Comparison of ENCODE assay signal across 1 cellular context in the genomic region with DNA sequence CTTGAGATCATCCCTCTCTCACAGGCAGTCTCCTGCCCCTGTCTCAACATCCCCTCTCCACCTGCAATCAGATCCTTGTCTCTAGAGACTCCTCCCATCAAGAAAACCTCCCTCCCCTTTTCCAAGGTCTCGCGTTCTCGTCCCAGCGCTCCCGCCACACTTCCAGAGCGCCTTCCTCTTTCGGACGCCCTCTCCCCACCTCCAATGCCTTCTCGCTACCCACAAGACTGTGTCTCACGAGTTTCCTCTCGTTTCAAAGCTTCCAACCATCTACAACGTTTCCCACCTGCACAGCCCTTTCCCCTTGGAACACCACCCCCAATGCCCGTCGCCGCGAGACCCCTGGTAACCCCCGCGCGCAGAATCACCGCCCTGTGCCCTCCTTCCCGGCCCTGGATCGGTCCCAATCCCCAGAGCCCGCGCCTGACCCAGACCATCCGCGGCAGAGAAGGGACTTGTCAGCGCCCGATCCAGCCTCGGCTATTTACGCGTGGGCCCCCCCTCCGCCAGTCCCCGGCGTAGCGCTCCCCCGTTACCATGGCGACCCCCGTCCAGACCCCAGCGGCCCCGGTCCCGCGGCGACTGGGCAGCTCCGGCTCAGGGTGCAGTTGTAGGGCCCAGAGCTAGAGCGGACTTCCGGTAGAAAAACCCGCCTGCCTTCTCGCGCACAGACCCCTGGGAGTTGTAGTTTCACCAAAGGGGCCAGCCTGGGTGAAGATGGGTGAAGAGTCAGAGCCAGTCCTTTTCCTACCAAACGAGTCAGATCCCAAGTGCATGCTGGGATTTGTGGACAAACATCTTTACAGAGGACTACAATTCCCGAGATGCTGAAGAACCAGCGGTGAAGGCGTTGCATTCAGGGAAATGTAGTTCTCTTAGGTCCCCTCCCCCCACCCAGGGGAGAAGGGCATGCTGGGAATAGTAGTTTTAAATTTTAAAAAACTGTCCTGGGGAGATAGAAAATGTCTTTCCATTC.
TF ChIP-seq lines count a peak whose summit lies in the region.

A gene (minus strand): TSS at position 619 of the 976 bp plus-strand sequence. CDS start 80 bp downstream, at position 539.

TF ChIP-seq in K562, 482 proteins besides CTCF, POLR2A, EP300 and RAD21 (continued from another document and continues in another):
- TF ChIP-seq, protein P1, sequence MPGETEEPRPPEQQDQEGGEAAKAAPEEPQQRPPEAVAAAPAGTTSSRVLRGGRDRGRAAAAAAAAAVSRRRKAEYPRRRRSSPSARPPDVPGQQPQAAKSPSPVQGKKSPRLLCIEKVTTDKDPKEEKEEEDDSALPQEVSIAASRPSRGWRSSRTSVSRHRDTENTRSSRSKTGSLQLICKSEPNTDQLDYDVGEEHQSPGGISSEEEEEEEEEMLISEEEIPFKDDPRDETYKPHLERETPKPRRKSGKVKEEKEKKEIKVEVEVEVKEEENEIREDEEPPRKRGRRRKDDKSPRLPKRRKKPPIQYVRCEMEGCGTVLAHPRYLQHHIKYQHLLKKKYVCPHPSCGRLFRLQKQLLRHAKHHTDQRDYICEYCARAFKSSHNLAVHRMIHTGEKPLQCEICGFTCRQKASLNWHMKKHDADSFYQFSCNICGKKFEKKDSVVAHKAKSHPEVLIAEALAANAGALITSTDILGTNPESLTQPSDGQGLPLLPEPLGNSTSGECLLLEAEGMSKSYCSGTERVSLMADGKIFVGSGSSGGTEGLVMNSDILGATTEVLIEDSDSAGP (CRISPR knock-in tag; IDR thresholded peaks at IDR 0.05) = no peak
- TF ChIP-seq, protein P2, sequence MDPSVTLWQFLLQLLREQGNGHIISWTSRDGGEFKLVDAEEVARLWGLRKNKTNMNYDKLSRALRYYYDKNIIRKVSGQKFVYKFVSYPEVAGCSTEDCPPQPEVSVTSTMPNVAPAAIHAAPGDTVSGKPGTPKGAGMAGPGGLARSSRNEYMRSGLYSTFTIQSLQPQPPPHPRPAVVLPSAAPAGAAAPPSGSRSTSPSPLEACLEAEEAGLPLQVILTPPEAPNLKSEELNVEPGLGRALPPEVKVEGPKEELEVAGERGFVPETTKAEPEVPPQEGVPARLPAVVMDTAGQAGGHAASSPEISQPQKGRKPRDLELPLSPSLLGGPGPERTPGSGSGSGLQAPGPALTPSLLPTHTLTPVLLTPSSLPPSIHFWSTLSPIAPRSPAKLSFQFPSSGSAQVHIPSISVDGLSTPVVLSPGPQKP (CRISPR knock-in tag; IDR thresholded peaks at IDR 0.05) = no peak
- TF ChIP-seq SPI1 (IDR thresholded peaks at IDR 0.05; ENCODE audit: borderline replicate concordance, low read depth, low read length) = peak; percentile 90
- no peak for TF ChIP-seq ZNF764 (CRISPR knock-in tag; IDR thresholded peaks at IDR 0.05; ENCODE audit: low read depth)
- TF ChIP-seq EWSR1 (IDR thresholded peaks at IDR 0.05; ENCODE audit: borderline replicate concordance, low read depth, partially characterized antibody) = no peak
- TF ChIP-seq SIRT6 (IDR thresholded peaks at IDR 0.05; ENCODE audit: low read depth, low read length) = no peak
- no peak for TF ChIP-seq ZC3H4 (CRISPR knock-in tag; IDR thresholded peaks at IDR 0.05; ENCODE audit: borderline replicate concordance)
- TF ChIP-seq SIN3B (IDR thresholded peaks at IDR 0.05; ENCODE audit: low read depth) = peak; percentile 55; the same call in 1 of the 2 replicates
- TF ChIP-seq CCNT2 (IDR thresholded peaks at IDR 0.05; ENCODE audit: borderline replicate concordance, extremely low read depth, insufficient read length, low read depth, low read length) = peak; percentile 37
- no peak for TF ChIP-seq ZNF445 (CRISPR knock-in tag; IDR thresholded peaks at IDR 0.05; ENCODE audit: low read depth)
- no peak for TF ChIP-seq ZNF79 (CRISPR knock-in tag; IDR thresholded peaks at IDR 0.05; ENCODE audit: low read depth)
- TF ChIP-seq SAP30 (IDR thresholded peaks at IDR 0.05; ENCODE audit: borderline replicate concordance, insufficient read depth, low read depth, low read length, poor library complexity, severe bottlenecking) = peak; percentile 36
- TF ChIP-seq, protein P3, sequence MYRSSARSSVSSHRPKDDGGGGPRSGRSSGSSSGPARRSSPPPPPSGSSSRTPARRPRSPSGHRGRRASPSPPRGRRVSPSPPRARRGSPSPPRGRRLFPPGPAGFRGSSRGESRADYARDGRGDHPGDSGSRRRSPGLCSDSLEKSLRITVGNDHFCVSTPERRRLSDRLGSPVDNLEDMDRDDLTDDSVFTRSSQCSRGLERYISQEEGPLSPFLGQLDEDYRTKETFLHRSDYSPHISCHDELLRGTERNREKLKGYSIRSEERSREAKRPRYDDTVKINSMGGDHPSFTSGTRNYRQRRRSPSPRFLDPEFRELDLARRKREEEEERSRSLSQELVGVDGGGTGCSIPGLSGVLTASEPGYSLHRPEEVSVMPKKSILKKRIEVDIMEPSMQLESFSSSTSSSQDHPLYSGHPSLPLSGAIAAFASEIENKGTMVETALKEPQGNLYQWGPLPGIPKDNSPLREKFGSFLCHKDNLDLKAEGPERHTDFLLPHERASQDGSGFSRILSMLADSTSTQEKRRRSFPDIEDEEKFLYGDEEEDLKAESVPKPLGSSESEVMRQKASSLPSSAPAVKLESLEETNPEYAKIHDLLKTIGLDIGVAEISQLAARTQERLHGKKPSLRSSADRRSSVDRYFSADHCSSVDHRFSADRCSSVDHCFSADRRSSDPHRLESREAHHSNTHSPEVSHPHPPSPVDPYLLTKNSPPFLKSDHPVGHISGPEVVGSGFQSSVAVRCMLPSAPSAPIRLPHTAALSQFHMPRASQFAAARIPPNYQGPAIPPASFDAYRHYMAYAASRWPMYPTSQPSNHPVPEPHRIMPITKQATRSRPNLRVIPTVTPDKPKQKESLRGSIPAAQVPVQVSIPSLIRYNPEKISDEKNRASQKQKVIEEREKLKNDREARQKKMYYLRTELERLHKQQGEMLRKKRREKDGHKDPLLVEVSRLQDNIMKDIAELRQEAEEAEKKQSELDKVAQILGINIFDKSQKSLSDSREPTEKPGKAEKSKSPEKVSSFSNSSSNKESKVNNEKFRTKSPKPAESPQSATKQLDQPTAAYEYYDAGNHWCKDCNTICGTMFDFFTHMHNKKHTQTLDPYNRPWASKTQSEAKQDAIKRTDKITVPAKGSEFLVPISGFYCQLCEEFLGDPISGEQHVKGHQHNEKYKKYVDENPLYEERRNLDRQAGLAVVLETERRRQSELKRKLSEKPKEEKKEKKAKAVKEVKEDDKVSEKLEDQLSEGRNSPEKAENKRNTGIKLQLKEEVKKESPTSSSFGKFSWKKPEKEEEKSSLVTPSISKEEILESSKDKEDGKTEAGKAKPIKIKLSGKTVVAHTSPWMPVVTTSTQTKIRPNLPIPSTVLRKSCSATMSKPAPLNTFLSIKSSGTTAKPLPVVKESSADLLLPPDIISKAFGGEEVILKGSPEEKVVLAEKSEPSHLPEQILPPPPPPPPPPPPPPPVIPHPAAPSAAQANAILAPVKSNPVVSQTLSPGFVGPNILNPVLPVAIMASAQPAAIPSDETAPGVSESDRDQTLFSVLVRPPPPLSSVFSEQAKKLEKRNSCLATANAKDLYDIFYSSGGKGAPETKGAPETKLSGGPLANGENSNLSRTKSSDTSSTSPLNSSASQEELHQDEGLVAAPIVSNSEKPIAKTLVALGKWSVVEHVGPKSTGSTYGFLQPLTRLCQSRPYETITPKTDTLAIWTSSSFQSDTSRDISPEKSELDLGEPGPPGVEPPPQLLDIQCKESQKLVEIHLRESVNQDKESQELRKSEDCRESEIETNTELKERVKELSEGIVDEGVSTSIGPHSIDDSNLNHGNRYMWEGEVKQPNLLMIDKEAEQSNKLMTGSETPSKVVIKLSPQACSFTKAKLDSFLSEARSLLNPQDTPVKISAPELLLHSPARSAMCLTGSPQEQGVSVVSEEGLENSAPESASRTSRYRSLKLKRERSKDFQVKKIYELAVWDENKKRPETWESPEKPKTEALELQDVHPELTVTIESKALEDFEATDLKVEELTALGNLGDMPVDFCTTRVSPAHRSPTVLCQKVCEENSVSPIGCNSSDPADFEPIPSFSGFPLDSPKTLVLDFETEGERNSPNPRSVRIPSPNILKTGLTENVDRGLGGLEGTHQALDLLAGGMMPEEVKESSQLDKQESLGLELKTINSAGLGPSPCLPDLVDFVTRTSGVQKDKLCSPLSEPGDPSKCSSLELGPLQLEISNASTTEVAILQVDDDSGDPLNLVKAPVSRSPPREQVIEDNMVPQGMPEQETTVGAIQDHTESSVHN (IDR thresholded peaks at IDR 0.05; ENCODE audit: borderline replicate concordance in 1 of 2, low read depth in 1 of 2) = no peak
- TF ChIP-seq SP1 (CRISPR knock-in tag; IDR thresholded peaks at IDR 0.05) = peak; percentile 86
- peak; percentile 87; the same call in 1 of the 2 replicates for TF ChIP-seq DMBX1 (CRISPR knock-in tag; IDR thresholded peaks at IDR 0.05; ENCODE audit: borderline replicate concordance)
- peak; percentile 75; the same call in 1 of the 2 replicates for TF ChIP-seq PHF8 (IDR thresholded peaks at IDR 0.05; ENCODE audit: borderline replicate concordance, low read length)
- no peak for TF ChIP-seq KAT2B (IDR thresholded peaks at IDR 0.05; ENCODE audit: low read depth, low read length)
- peak; percentile 80 for TF ChIP-seq RNF2 (IDR thresholded peaks at IDR 0.05)
- no peak for TF ChIP-seq ZNF224 (CRISPR knock-in tag; IDR thresholded peaks at IDR 0.05)
- TF ChIP-seq, protein P4, sequence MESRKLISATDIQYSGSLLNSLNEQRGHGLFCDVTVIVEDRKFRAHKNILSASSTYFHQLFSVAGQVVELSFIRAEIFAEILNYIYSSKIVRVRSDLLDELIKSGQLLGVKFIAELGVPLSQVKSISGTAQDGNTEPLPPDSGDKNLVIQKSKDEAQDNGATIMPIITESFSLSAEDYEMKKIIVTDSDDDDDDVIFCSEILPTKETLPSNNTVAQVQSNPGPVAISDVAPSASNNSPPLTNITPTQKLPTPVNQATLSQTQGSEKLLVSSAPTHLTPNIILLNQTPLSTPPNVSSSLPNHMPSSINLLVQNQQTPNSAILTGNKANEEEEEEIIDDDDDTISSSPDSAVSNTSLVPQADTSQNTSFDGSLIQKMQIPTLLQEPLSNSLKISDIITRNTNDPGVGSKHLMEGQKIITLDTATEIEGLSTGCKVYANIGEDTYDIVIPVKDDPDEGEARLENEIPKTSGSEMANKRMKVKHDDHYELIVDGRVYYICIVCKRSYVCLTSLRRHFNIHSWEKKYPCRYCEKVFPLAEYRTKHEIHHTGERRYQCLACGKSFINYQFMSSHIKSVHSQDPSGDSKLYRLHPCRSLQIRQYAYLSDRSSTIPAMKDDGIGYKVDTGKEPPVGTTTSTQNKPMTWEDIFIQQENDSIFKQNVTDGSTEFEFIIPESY (CRISPR knock-in tag; IDR thresholded peaks at IDR 0.05) = peak; percentile 50; the same call in 1 of the 2 replicates
- peak; percentile 81 for TF ChIP-seq ATF7 (IDR thresholded peaks at IDR 0.05)
- no peak for TF ChIP-seq ARHGAP35 (IDR thresholded peaks at IDR 0.05; ENCODE audit: partially characterized antibody)
- TF ChIP-seq, protein P5, sequence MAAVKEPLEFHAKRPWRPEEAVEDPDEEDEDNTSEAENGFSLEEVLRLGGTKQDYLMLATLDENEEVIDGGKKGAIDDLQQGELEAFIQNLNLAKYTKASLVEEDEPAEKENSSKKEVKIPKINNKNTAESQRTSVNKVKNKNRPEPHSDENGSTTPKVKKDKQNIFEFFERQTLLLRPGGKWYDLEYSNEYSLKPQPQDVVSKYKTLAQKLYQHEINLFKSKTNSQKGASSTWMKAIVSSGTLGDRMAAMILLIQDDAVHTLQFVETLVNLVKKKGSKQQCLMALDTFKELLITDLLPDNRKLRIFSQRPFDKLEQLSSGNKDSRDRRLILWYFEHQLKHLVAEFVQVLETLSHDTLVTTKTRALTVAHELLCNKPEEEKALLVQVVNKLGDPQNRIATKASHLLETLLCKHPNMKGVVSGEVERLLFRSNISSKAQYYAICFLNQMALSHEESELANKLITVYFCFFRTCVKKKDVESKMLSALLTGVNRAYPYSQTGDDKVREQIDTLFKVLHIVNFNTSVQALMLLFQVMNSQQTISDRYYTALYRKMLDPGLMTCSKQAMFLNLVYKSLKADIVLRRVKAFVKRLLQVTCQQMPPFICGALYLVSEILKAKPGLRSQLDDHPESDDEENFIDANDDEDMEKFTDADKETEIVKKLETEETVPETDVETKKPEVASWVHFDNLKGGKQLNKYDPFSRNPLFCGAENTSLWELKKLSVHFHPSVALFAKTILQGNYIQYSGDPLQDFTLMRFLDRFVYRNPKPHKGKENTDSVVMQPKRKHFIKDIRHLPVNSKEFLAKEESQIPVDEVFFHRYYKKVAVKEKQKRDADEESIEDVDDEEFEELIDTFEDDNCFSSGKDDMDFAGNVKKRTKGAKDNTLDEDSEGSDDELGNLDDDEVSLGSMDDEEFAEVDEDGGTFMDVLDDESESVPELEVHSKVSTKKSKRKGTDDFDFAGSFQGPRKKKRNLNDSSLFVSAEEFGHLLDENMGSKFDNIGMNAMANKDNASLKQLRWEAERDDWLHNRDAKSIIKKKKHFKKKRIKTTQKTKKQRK (IDR thresholded peaks at IDR 0.05; ENCODE audit: borderline replicate concordance, low read depth, low read length) = no peak
- TF ChIP-seq ZNF140 (CRISPR knock-in tag; IDR thresholded peaks at IDR 0.05) = no peak
- TF ChIP-seq HIVEP1 (CRISPR knock-in tag; IDR thresholded peaks at IDR 0.05) = no peak
- TF ChIP-seq, protein P6, sequence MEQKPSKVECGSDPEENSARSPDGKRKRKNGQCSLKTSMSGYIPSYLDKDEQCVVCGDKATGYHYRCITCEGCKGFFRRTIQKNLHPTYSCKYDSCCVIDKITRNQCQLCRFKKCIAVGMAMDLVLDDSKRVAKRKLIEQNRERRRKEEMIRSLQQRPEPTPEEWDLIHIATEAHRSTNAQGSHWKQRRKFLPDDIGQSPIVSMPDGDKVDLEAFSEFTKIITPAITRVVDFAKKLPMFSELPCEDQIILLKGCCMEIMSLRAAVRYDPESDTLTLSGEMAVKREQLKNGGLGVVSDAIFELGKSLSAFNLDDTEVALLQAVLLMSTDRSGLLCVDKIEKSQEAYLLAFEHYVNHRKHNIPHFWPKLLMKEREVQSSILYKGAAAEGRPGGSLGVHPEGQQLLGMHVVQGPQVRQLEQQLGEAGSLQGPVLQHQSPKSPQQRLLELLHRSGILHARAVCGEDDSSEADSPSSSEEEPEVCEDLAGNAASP (IDR thresholded peaks at IDR 0.05) = no peak
- peak; percentile 61 for TF ChIP-seq EP400 (IDR thresholded peaks at IDR 0.05)
